Comparison of ENCODE assay signal across 15 cellular contexts in genomic region chr1:179038528-179039281, GRCh38. TPM values are rescaled to one million over a fixed set of nuclear protein-coding genes. Genes with fewer than 3 reads are reported as not detected.
DNase-seq lines count a peak whose midpoint lies in the region; ATAC-seq, FAIRE-seq and TF ChIP-seq lines count a peak whose summit lies in the region.
"Had no signal": no experiment of that assay in that cellular context is flagged by ENCODE, and none has a peak within 500 bp of the region (broad histone marks: within the 10 kb centered on the region; RNA-seq: fewer than 3 reads in every experiment).

No MANE protein-coding gene starts in this region.

- H3K9ac ChIP-seq in keratinocyte (ENCODE audit: control insufficient read depth, extremely low read depth, insufficient read depth, low read length), result no peak overlapping the region
- H3K9ac ChIP-seq: KMS-11, neural progenitor cell had no signal

- H4K20me1 ChIP-seq in keratinocyte (ENCODE audit: control insufficient read depth, extremely low read depth, insufficient read depth, low read length), result peaks cover 2% of the 10 kb centered on the region

- H3K9me3 ChIP-seq in keratinocyte (ENCODE audit: control insufficient read depth, low read depth, low read length), result no peaks in the 10 kb centered on the region

- no peaks in the 10 kb centered on the region for H3K9me1 ChIP-seq in keratinocyte (ENCODE audit: control insufficient read depth, extremely low read depth, insufficient read depth, low read length)

- no peaks in the 10 kb centered on the region; the same call in 1 of the 2 replicates for H3K27me3 Mint-ChIP-seq in WTC11 (ENCODE audit: low read depth)

- peaks cover 32% of the 10 kb centered on the region for H3K4me1 ChIP-seq in keratinocyte (ENCODE audit: control insufficient read depth, extremely low read depth, insufficient read depth, low read length)

- H3K4me3 ChIP-seq in HL-60 (replicated peaks; ENCODE audit: insufficient read depth, low read length) (no peak overlapping the region), keratinocyte (ENCODE audit: control insufficient read depth in 2 of 3, extremely low read depth in 1 of 3, insufficient read depth in 2 of 3, low read depth in 1 of 3, low read length in 3 of 3) (no peak overlapping the region)
- H3K4me3 ChIP-seq: neural progenitor cell had no signal

- H3K4me1 Mint-ChIP-seq in WTC11, result peaks cover 29% of the 10 kb centered on the region

- peak overlapping the region; percentile 14 for H3K27ac Mint-ChIP-seq in WTC11
- H3K27ac Mint-ChIP-seq: activated T-helper 1 cell treated with anti-CD3 and anti-CD28 coated beads, Interleukin-12 subunit alpha, Interleukin-12 subunit beta, Interleukin-2, Interleukin-4 antibody, amounts not matched to agents 30 ng/mL and 10 ng/mL and 1 ng/mL, durations not matched to agents 14 hours and 24 hours and 36 hours; neural progenitor cell had no signal

- peaks cover 7% of the 10 kb centered on the region for H3K36me3 Mint-ChIP-seq in WTC11

- POLR2A ChIA-PET in WTC11 (lab: Charles Lee), result no interaction called here

- dilution Hi-C loops in keratinocyte (cut with MboI; ENCODE audit: extremely low pct_ligation_motif_present, low sequenced_read_pairs), result no loop called here

- peak; percentile 29 for DNase-seq in NOMO-1 treated with DMSO at 0.1 percent for 48 hours (lab: John Stamatoyannopoulos, UW; ENCODE audit: unreplicated experiment)
- no peak for DNase-seq in NOMO-1 treated with dmso at 0.1 percent for 144 hours (lab: John Stamatoyannopoulos, UW; ENCODE audit: unreplicated experiment)
- DNase-seq in HL-60 (ENCODE audit: low read depth in 1 of 2, low spot score in 1 of 2), result no peak
- no peak for DNase-seq in WTC11 (ENCODE audit: low spot score)
- peak; percentile 71 for DNase-seq in keratinocyte (ENCODE audit: low read depth, low spot score)
- no peak for DNase-seq in NCI-H446 treated with DMSO at 0.1 percent for 48 hours (lab: John Stamatoyannopoulos, UW)
- no peak for DNase-seq in epidermal melanocyte (ENCODE audit: insufficient read length, low spot score)
- DNase-seq in superior temporal gyrus (ENCODE audit: extremely low spot score), result no peak
- DNase-seq: kidney, RPMI8226, WERI-Rb-1 had no signal

- TF ChIP-seq CTCF in HL-60 (IDR thresholded peaks at IDR 0.05; ENCODE audit: insufficient read depth, low read length) (no peak), WTC11 (IDR thresholded peaks at IDR 0.05) (no peak), keratinocyte (optimal IDR thresholded peaks at IDR 0.05 in 1 of 3, IDR thresholded peaks at IDR 0.05 in 1 of 3, conservative IDR thresholded peaks at IDR 0.05 in 1 of 3; ENCODE audit: extremely low read depth in 1 of 3, insufficient read depth in 2 of 3, low read length in 3 of 3) (no peak)

- H2AFZ ChIP-seq in keratinocyte (ENCODE audit: control insufficient read depth, low read length), result no peak overlapping the region
- H2AFZ ChIP-seq: neural progenitor cell had no signal

- peaks cover 57% of the 10 kb centered on the region for H3K79me2 ChIP-seq in keratinocyte (ENCODE audit: control insufficient read depth, insufficient read depth, low read length)

- ATAC-seq in WTC11, result no peak

- peak overlapping the region; percentile 64 for H3K4me2 ChIP-seq in keratinocyte (ENCODE audit: control insufficient read depth, extremely low read depth, insufficient read depth, low read depth, low read length)
- H3K4me2 ChIP-seq: KMS-11, neural progenitor cell had no signal

- H3K27me3 ChIP-seq in HL-60 (ENCODE audit: insufficient read depth, poor library complexity, severe bottlenecking) (no peaks in the 10 kb centered on the region), keratinocyte (ENCODE audit: control insufficient read depth, extremely low read depth, insufficient read depth, low read length) (no peaks in the 10 kb centered on the region)
- H3K27me3 ChIP-seq: neural progenitor cell had no signal

- CTCF ChIA-PET in WTC11 (lab: Charles Lee), result interaction anchor here (0.6 kb wide), 2 partner anchors 9 to 287 kb away, joined by 3 read pairs; no protein-coding TSS in a partner anchor

- peaks cover 4% of the 10 kb centered on the region; the same call in 1 of the 2 replicates for H3K9me3 Mint-ChIP-seq in WTC11
- H3K9me3 Mint-ChIP-seq: activated T-helper 1 cell treated with anti-CD3 and anti-CD28 coated beads, Interleukin-12 subunit alpha, Interleukin-12 subunit beta, Interleukin-2, Interleukin-4 antibody, amounts not matched to agents 30 ng/mL and 10 ng/mL and 1 ng/mL, durations not matched to agents 14 hours and 24 hours and 36 hours had no signal

- H3K27ac ChIP-seq in HL-60 (replicated peaks), result peak overlapping the region; percentile 6; the same call in 1 of the 2 replicates
- H3K27ac ChIP-seq in keratinocyte (ENCODE audit: control insufficient read depth, insufficient read depth, low read length), result peak overlapping the region; percentile 42
- H3K27ac ChIP-seq: KMS-11, neural progenitor cell, WERI-Rb-1 had no signal

- no peak overlapping the region for H3K4me3 Mint-ChIP-seq in WTC11
- H3K4me3 Mint-ChIP-seq: neural progenitor cell had no signal

- H3K36me3 ChIP-seq in keratinocyte (ENCODE audit: control insufficient read depth in 2 of 2, extremely low read depth in 1 of 2, insufficient read depth in 2 of 2, low read length in 2 of 2), result no peaks in the 10 kb centered on the region
- H3K36me3 ChIP-seq: neural progenitor cell had no signal

- FAIRE-seq in keratinocyte (lab: Jason Lieb, UNC), result peak; percentile 62
- FAIRE-seq: frontal cortex, kidney had no signal

TF ChIP-seq in WTC11, 78 proteins besides CTCF, POLR2A, EP300 and RAD21 (continues in another document):
- no peak for TF ChIP-seq ATF1 (CRISPR knock-in tag; IDR thresholded peaks at IDR 0.05)
- TF ChIP-seq ZNF532 (CRISPR knock-in tag; IDR thresholded peaks at IDR 0.05; ENCODE audit: borderline replicate concordance), result no peak
- TF ChIP-seq ATF2 (CRISPR knock-in tag; IDR thresholded peaks at IDR 0.05; ENCODE audit: borderline replicate concordance, low read depth), result no peak
- no peak for TF ChIP-seq CREM (CRISPR knock-in tag; IDR thresholded peaks at IDR 0.05)
- no peak for TF ChIP-seq GABPB1 (CRISPR knock-in tag; IDR thresholded peaks at IDR 0.05)
- no peak for TF ChIP-seq CBFB (CRISPR knock-in tag; IDR thresholded peaks at IDR 0.05; ENCODE audit: low read depth)
- no peak for TF ChIP-seq NFE2L1 (CRISPR knock-in tag; IDR thresholded peaks at IDR 0.05)

RNA-seq across cellular contexts. Expression of gene FAM20B, which starts 13.0 kb away (rescaled TPM):
- total RNA-seq in WTC11 (2021), result 36.1 to 37.6 TPM (median 36.7 TPM) in 3 replicates
- 16.1 to 21.1 TPM (median 20.1 TPM) in 3 replicates for polyA plus RNA-seq in keratinocyte
- polyA plus RNA-seq in keratinocyte (2011; ENCODE audit: low read depth), result 8.7 TPM
- 13.8 and 22.4 TPM in 2 replicates for polyA plus RNA-seq in keratinocyte (2011; cell fraction: cytosol; rRNA removed)
- polyA plus RNA-seq in keratinocyte (2011; cell fraction: nucleus; rRNA removed), result 18.6 and 19.3 TPM in 2 replicates
- polyA plus RNA-seq in keratinocyte (2012; ENCODE audit: low replicate concordance), result 13.8 and 17.4 TPM in 2 replicates
- polyA minus RNA-seq in keratinocyte, result 24.1 to 41.0 TPM (median 36.6 TPM) in 3 replicates
- polyA minus RNA-seq in keratinocyte (2011; cell fraction: cytosol; rRNA and poly(A)+ RNA removed), result 18.0 TPM
- 16.0 and 29.2 TPM in 2 replicates for polyA minus RNA-seq in keratinocyte (2011; cell fraction: nucleus; rRNA and poly(A)+ RNA removed)

RNA-seq across cellular contexts. Expression of gene TOR3A, which starts 43.2 kb away (rescaled TPM):
- total RNA-seq in WTC11 (2021), result 17.2 to 20.5 TPM (median 18.0 TPM) in 3 replicates
- polyA plus RNA-seq in keratinocyte, result 16.8 to 21.3 TPM (median 20.4 TPM) in 3 replicates
- 4.0 TPM for polyA plus RNA-seq in keratinocyte (2011; ENCODE audit: low read depth)
- polyA plus RNA-seq in keratinocyte (2011; cell fraction: cytosol; rRNA removed), result 9.4 and 10.7 TPM in 2 replicates
- 19.3 and 22.2 TPM in 2 replicates for polyA plus RNA-seq in keratinocyte (2011; cell fraction: nucleus; rRNA removed)
- 16.5 and 17.3 TPM in 2 replicates for polyA plus RNA-seq in keratinocyte (2012; ENCODE audit: low replicate concordance)
- polyA minus RNA-seq in keratinocyte, result 30.3 to 44.8 TPM (median 30.8 TPM) in 3 replicates
- polyA minus RNA-seq in keratinocyte (2011; cell fraction: cytosol; rRNA and poly(A)+ RNA removed), result 27.2 TPM
- polyA minus RNA-seq in keratinocyte (2011; cell fraction: nucleus; rRNA and poly(A)+ RNA removed), result 20.8 and 23.0 TPM in 2 replicates

Comparison
In these comparisons a context has a peak if more than half of its experiments do, and no peak if none do; other contexts are left out.
1. DNase-seq: peak in NOMO-1 treated with DMSO at 0.1 percent for 48 hours (single experiment) and keratinocyte (single experiment); none in NOMO-1 treated with dmso at 0.1 percent for 144 hours (single experiment), HL-60 (0 of 2), WTC11 (single experiment), NCI-H446 treated with DMSO at 0.1 percent for 48 hours (single experiment), epidermal melanocyte (single experiment) and superior temporal gyrus (single experiment).